Comparison of ENCODE assay signal across 18 cellular contexts in genomic region chr2:158493458-158493857, GRCh38. TPM values are rescaled to one million over a fixed set of nuclear protein-coding genes. Genes with fewer than 3 reads are reported as not detected.
DNase-seq lines count a peak whose midpoint lies in the region; ATAC-seq, FAIRE-seq and TF ChIP-seq lines count a peak whose summit lies in the region.
"Had no signal": no experiment of that assay in that cellular context is flagged by ENCODE, and none has a peak within 500 bp of the region (broad histone marks: within the 10 kb centered on the region; RNA-seq: fewer than 3 reads in every experiment).

No MANE protein-coding gene starts in this region.

- DNase-seq in AG10803 (ENCODE audit: low read depth) (peak; percentile 40), NCI-H69 (lab: John Stamatoyannopoulos, UW) (peak; percentile 31), heart right ventricle (no peak), EL (no peak), GM23338 (ENCODE audit: low spot score) (no peak), pancreas (no peak)
- no peak for DNase-seq in activated CD4-positive, alpha-beta T cell treated with anti-CD3 and anti-CD28 coated beads for 36 hours
- DNase-seq: ACHN; activated CD4-positive, alpha-beta T cell treated with anti-CD3 and anti-CD28 coated beads, Interleukin-2, amount 10 ng/mL, durations not matched to agents 7 days and 5 days; activated effector memory CD4-positive, alpha-beta T cell treated with anti-CD3 and anti-CD28 coated beads, Interleukin-2, amount 50 U/mL, for 16 hours; CD4-positive, CD25-positive, alpha-beta regulatory T cell; DND-41; NCI-H2227 treated with DMSO at 0.1 percent for 48 hours had no signal

- H3K27ac Mint-ChIP-seq in GM23338, result no peak overlapping the region
- no peak overlapping the region for H3K27ac Mint-ChIP-seq in activated CD4-positive, alpha-beta T cell treated with anti-CD3 and anti-CD28 coated beads for 36 hours
- H3K27ac Mint-ChIP-seq: activated CD4-positive, alpha-beta T cell treated with anti-CD3 and anti-CD28 coated beads, Interleukin-2, amount 10 ng/mL, durations not matched to agents 7 days and 5 days; CD4-positive, CD25-positive, alpha-beta regulatory T cell had no signal

- no peaks in the 10 kb centered on the region for H3K9me2 ChIP-seq in GM23338 (ENCODE audit: insufficient read depth)

- H3K36me3 ChIP-seq in HEK293 (ENCODE audit: control insufficient read depth in 2 of 2, insufficient read depth in 1 of 2, low read length in 2 of 2), result no peaks in the 10 kb centered on the region
- no peaks in the 10 kb centered on the region for H3K36me3 ChIP-seq in heart right ventricle
- no peaks in the 10 kb centered on the region for H3K36me3 ChIP-seq in GM23338 (ENCODE audit: insufficient read depth)
- H3K36me3 ChIP-seq in pancreas, result no peaks in the 10 kb centered on the region
- H3K36me3 ChIP-seq: neutrophil had no signal

- no peak for FAIRE-seq in pancreas (lab: Jason Lieb, UNC)
- FAIRE-seq: GM18507, K562, TTC549 had no signal

- peaks cover 26% of the 10 kb centered on the region for H4K20me1 ChIP-seq in GM23338 (replicated peaks; ENCODE audit: insufficient read depth)

- H3K27me3 ChIP-seq in heart right ventricle, result no peaks in the 10 kb centered on the region
- H3K27me3 ChIP-seq in GM23338 (ENCODE audit: insufficient read depth), result no peaks in the 10 kb centered on the region
- no peaks in the 10 kb centered on the region for H3K27me3 ChIP-seq in pancreas
- H3K27me3 ChIP-seq: neutrophil had no signal

- intact Hi-C loops in heart right ventricle (cut with DNase I), result no loop called here
- intact Hi-C loops in pancreas (cut with DNase I), result no loop called here
- intact Hi-C loops in activated CD4-positive, alpha-beta T cell treated with anti-CD3 and anti-CD28 coated beads for 36 hours (cut with DNase I, micrococcal nuclease), result no loop called here

- 9 to 19% methylated on average over 2 of the region's 2 CpGs for WGBS in heart right ventricle, 2 donors
- 56 to 60% methylated on average over 2 of the region's 2 CpGs for WGBS in pancreas, 2 donors

- H3F3A ChIP-seq in GM23338 (replicated peaks; ENCODE audit: low read depth), result no peaks in the 10 kb centered on the region

- H3K4me3 Mint-ChIP-seq in GM23338, result no peak overlapping the region
- no peak overlapping the region for H3K4me3 Mint-ChIP-seq in activated CD4-positive, alpha-beta T cell treated with anti-CD3 and anti-CD28 coated beads for 36 hours
- H3K4me3 Mint-ChIP-seq: activated CD4-positive, alpha-beta T cell treated with anti-CD3 and anti-CD28 coated beads, Interleukin-2, amount 10 ng/mL, durations not matched to agents 7 days and 5 days had no signal

- H3K36me3 Mint-ChIP-seq in GM23338 (ENCODE audit: low read depth), result no peaks in the 10 kb centered on the region; the same call in 2 of the 3 replicates
- peaks cover 7% of the 10 kb centered on the region for H3K36me3 Mint-ChIP-seq in activated CD4-positive, alpha-beta T cell treated with anti-CD3 and anti-CD28 coated beads for 36 hours (ENCODE audit: low read depth)

- H3K79me2 ChIP-seq in GM23338 (replicated peaks; ENCODE audit: insufficient read depth), result peaks cover 99% of the 10 kb centered on the region

- POLR2A ChIA-PET in HEK293 (lab: Yijun Ruan, JAX), result no interaction called here
- POLR2A ChIA-PET in activated CD4-positive, alpha-beta T cell treated with anti-CD3 and anti-CD28 coated beads for 36 hours (lab: Charles Lee), result no interaction called here

- no peak overlapping the region for H3K4me3 ChIP-seq in AG10803 (ENCODE audit: low read length)
- H3K4me3 ChIP-seq in HEK293 (ENCODE audit: low read depth, low read length), result no peak overlapping the region
- H3K4me3 ChIP-seq in heart right ventricle, result no peak overlapping the region
- no peak overlapping the region for H3K4me3 ChIP-seq in GM23338
- H3K4me3 ChIP-seq in pancreas, result no peak overlapping the region
- H3K4me3 ChIP-seq: K562 had no signal

- ATAC-seq in heart right ventricle, result peak in 5 of 8 donors; percentile 19 to 94 (median 46)
- no peak for ATAC-seq in GM23338
- no peak for ATAC-seq in pancreas
- no peak for ATAC-seq in activated CD4-positive, alpha-beta T cell treated with anti-CD3 and anti-CD28 coated beads for 36 hours
- ATAC-seq: K562 had no signal

- H3K9me3 Mint-ChIP-seq in GM23338, result no peaks in the 10 kb centered on the region
- no peaks in the 10 kb centered on the region for H3K9me3 Mint-ChIP-seq in activated CD4-positive, alpha-beta T cell treated with anti-CD3 and anti-CD28 coated beads for 36 hours (ENCODE audit: low read depth)
- H3K9me3 Mint-ChIP-seq: activated CD4-positive, alpha-beta T cell treated with anti-CD3 and anti-CD28 coated beads, Interleukin-2, amount 10 ng/mL, durations not matched to agents 7 days and 5 days had no signal

- H3K27me3 Mint-ChIP-seq in GM23338 (ENCODE audit: insufficient read depth, low read depth, poor library complexity), result no peaks in the 10 kb centered on the region
- no peaks in the 10 kb centered on the region for H3K27me3 Mint-ChIP-seq in activated CD4-positive, alpha-beta T cell treated with anti-CD3 and anti-CD28 coated beads for 36 hours
- H3K27me3 Mint-ChIP-seq: activated CD4-positive, alpha-beta T cell treated with anti-CD3 and anti-CD28 coated beads, Interleukin-2, amount 10 ng/mL, durations not matched to agents 7 days and 5 days; CD4-positive, CD25-positive, alpha-beta regulatory T cell had no signal

- no peak overlapping the region for H3K27ac ChIP-seq in HEK293 (ENCODE audit: extremely low read depth, low read depth, low read length)
- H3K27ac ChIP-seq in heart right ventricle, result peak overlapping the region in 1 of 10 donors; percentile 34
- no peak overlapping the region for H3K27ac ChIP-seq in GM23338 (ENCODE audit: low read depth)
- no peak overlapping the region for H3K27ac ChIP-seq in pancreas
- H3K27ac ChIP-seq: neutrophil had no signal

- CTCF ChIA-PET in HEK293 (lab: Yijun Ruan, JAX), result interaction anchor here (0.6 to 0.7 kb wide), 3 partner anchors 28 to 1497 kb away, joined by 3 to 4 read pairs (median 3); no protein-coding TSS in a partner anchor
- CTCF ChIA-PET in activated CD4-positive, alpha-beta T cell treated with anti-CD3 and anti-CD28 coated beads for 36 hours (lab: Charles Lee), result no interaction called here

- no peak overlapping the region for H3K4me2 ChIP-seq in GM23338

- H3K4me1 Mint-ChIP-seq in GM23338, result peaks cover 72% of the 10 kb centered on the region
- peaks cover 15% of the 10 kb centered on the region for H3K4me1 Mint-ChIP-seq in activated CD4-positive, alpha-beta T cell treated with anti-CD3 and anti-CD28 coated beads for 36 hours
- H3K4me1 Mint-ChIP-seq: activated CD4-positive, alpha-beta T cell treated with anti-CD3 and anti-CD28 coated beads, Interleukin-2, amount 10 ng/mL, durations not matched to agents 7 days and 5 days had no signal

- H2AFZ ChIP-seq in GM23338, result no peak overlapping the region

- H3K9me3 ChIP-seq in HEK293 (ENCODE audit: control insufficient read depth, insufficient read depth, low read depth, low read length), result no peaks in the 10 kb centered on the region
- H3K9me3 ChIP-seq in heart right ventricle, result no peaks in the 10 kb centered on the region
- H3K9me3 ChIP-seq in pancreas, result no peaks in the 10 kb centered on the region
- H3K9me3 ChIP-seq: neutrophil had no signal

- H3K4me1 ChIP-seq in HEK293 (ENCODE audit: control insufficient read depth, insufficient read depth, low read length), result peaks cover 20% of the 10 kb centered on the region
- peaks cover 5 to 50% (median 33%) of the 10 kb centered on the region in 9 donors for H3K4me1 ChIP-seq in heart right ventricle
- H3K4me1 ChIP-seq in GM23338 (ENCODE audit: insufficient read depth), result peaks cover 58% of the 10 kb centered on the region
- H3K4me1 ChIP-seq in pancreas, result peaks cover 0 to 18% (median 9%) of the 10 kb centered on the region in 3 donors

- TF ChIP-seq CTCF in AG10803 (conservative IDR thresholded peaks at IDR 0.05; ENCODE audit: low read length) (no peak), HEK293 (tag by site-specific recombination; IDR thresholded peaks at IDR 0.05) (no peak), heart right ventricle (IDR thresholded peaks at IDR 0.05) (no peak), GM23338 (conservative IDR thresholded peaks at IDR 0.05; ENCODE audit: low read depth in 2 of 2) (no peak), pancreas (IDR thresholded peaks at IDR 0.05) (no peak)

TF ChIP-seq in HEK293, 187 proteins besides CTCF, POLR2A, EP300 and RAD21 (continues in another document):
- TF ChIP-seq ZNF558 (tag by site-specific recombination; IDR thresholded peaks at IDR 0.05) (no peak), SETDB1 (IDR thresholded peaks at IDR 0.05; ENCODE audit: insufficient read length, low read length) (no peak), OSR2 (tag by site-specific recombination; IDR thresholded peaks at IDR 0.05) (peak; percentile 30; the same call in 1 of the 2 replicates), FEZF1 (tag by site-specific recombination; IDR thresholded peaks at IDR 0.05) (0 out of 2 replicates have a peak, but pooled peaks have one; percentile 29), ZNF423 (tag by site-specific recombination; IDR thresholded peaks at IDR 0.05) (no peak), YY1 (tag by site-specific recombination; IDR thresholded peaks at IDR 0.05) (no peak)

RNA-seq across cellular contexts. Expression of gene PKP4, which starts 36.7 kb away (rescaled TPM):
- total RNA-seq in heart right ventricle, result 10 to 100 TPM; 36.2 to 59.0 (median 48.1) TPM
- polyA plus RNA-seq in heart right ventricle, result 10 to 100 TPM; 17.9 to 19.2 TPM
- total RNA-seq in GM23338 (2014; rRNA removed; shearing (Covaris generic)), result 66.7 and 92.3 TPM in 2 replicates
- polyA plus RNA-seq in GM23338 (2016; fragmentation: Nextera tagmentation; extraction: Ambion mirVana), result 34.6 and 35.7 TPM in 2 replicates
- total RNA-seq in pancreas, result 10 to 100 TPM; 23.6 to 46.2 (median 28.8) TPM
- 10 to 100 TPM; 20.4 to 37.0 TPM for polyA plus RNA-seq in pancreas
- total RNA-seq in activated CD4-positive, alpha-beta T cell treated with anti-CD3 and anti-CD28 coated beads for 36 hours, result 10 to 100 TPM; 39.2 to 58.4 TPM

RNA-seq across cellular contexts. Expression of gene CCDC148, which starts 36.9 kb away (rescaled TPM):
- total RNA-seq in heart right ventricle (1 to 10 TPM in 3 of 10 donors, under 1 TPM in 7; 0.36 to 1.4 (median 0.68) TPM), pancreas (1 to 10 TPM in 3 of 6 donors, under 1 TPM in 3; 0.38 to 1.5 (median 0.79) TPM)
- polyA plus RNA-seq in heart right ventricle (under 1 TPM; 0.07 to 0.51 TPM), GM23338 (2016; fragmentation: Nextera tagmentation; extraction: Ambion mirVana) (1.3 and 1.8 TPM in 2 replicates), pancreas (1 to 10 TPM in 1 of 2 donors, under 1 TPM in 1; 0.57 to 1.3 TPM)
- total RNA-seq in GM23338 (2014; rRNA removed; shearing (Covaris generic)), result 0.16 and 1.2 TPM in 2 replicates
- total RNA-seq in activated CD4-positive, alpha-beta T cell treated with anti-CD3 and anti-CD28 coated beads for 36 hours, result under 1 TPM; 0.23 to 0.26 TPM
- total RNA-seq: CD4-positive, CD25-positive, alpha-beta regulatory T cell had no signal
- polyA plus RNA-seq: CD4-positive, CD25-positive, alpha-beta regulatory T cell had no signal

Comparison
In these comparisons a context has a peak if more than half of its experiments do, and no peak if none do; other contexts are left out.
1. DNase-seq: peak in AG10803 (single experiment) and NCI-H69 (single experiment); none in heart right ventricle (0 of 2), EL (single experiment), GM23338 (single experiment), pancreas (0 of 6) and activated CD4-positive, alpha-beta T cell treated with anti-CD3 and anti-CD28 coated beads for 36 hours (single experiment).
2. ATAC-seq: peak in heart right ventricle (5 of 8); none in GM23338 (single experiment), pancreas (0 of 4) and activated CD4-positive, alpha-beta T cell treated with anti-CD3 and anti-CD28 coated beads for 36 hours (single experiment).